In genomic region chr11:33802414-33802950, GRCh38 we compare ENCODE assay signal across 8 cellular contexts. TPM values are rescaled to one million over a fixed set of nuclear protein-coding genes. Genes with fewer than 3 reads are reported as not detected.
DNase-seq lines count a peak whose midpoint lies in the region; ATAC-seq and TF ChIP-seq lines count a peak whose summit lies in the region.

No MANE protein-coding gene starts in this region.

- WGBS in heart right ventricle, 2 donors: 1% methylated on average over 12 of the region's 12 CpGs

- peak overlapping the region; percentile 96 for H2AFZ ChIP-seq in ACC112 (ENCODE audit: low read length, unreplicated experiment)

- H3K4me3 ChIP-seq in ACC112 (ENCODE audit: low read depth, low read length) (peak overlapping the region; percentile 72), adipocyte (ENCODE audit: low read length) (peak overlapping the region; percentile 71), heart right ventricle (peak overlapping the region in 8 of 10 donors; percentile 24 to 50 (median 34))

- H3K27me3 ChIP-seq in ACC112 (ENCODE audit: insufficient read depth, low read length): peaks cover 9% of the 10 kb centered on the region
- peaks cover 17% of the 10 kb centered on the region for H3K27me3 ChIP-seq in adipocyte (replicated peaks; ENCODE audit: control insufficient read depth, insufficient read depth, low read length)
- H3K27me3 ChIP-seq in heart right ventricle: peaks cover 4 to 61% (median 50%) of the 10 kb centered on the region in 7 donors

- H3K9ac ChIP-seq in adipocyte (ENCODE audit: low read length): no peak overlapping the region

- intact Hi-C loops in heart right ventricle (cut with DNase I): no loop called here

- H3K4me1 ChIP-seq in ACC112 (ENCODE audit: control insufficient read depth, insufficient read depth, low read length, unreplicated experiment) (no peaks in the 10 kb centered on the region), adipocyte (ENCODE audit: control insufficient read depth, insufficient read depth, low read length) (peaks cover 6% of the 10 kb centered on the region), heart right ventricle (peaks cover 0 to 15% (median 8%) of the 10 kb centered on the region in 9 donors)

- H3K36me3 ChIP-seq in ACC112 (ENCODE audit: insufficient read depth, low read length): no peaks in the 10 kb centered on the region
- H3K36me3 ChIP-seq in adipocyte (ENCODE audit: control insufficient read depth, insufficient read depth, low read length, severe bottlenecking): no peaks in the 10 kb centered on the region
- no peaks in the 10 kb centered on the region for H3K36me3 ChIP-seq in heart right ventricle

- peak; percentile 96 for DNase-seq in NCI-H2171 treated with DMSO at 0.1 percent for 48 hours (lab: John Stamatoyannopoulos, UW)
- DNase-seq in adipocyte (ENCODE audit: low read depth): peak; percentile 79
- peak; percentile 25 to 46 for DNase-seq in heart right ventricle
- DNase-seq in pons (ENCODE audit: low spot score): peak; percentile 23
- no peak for DNase-seq in erythroblast (lab: John Stamatoyannopoulos, UW)

- H3K79me2 ChIP-seq in ACC112 (ENCODE audit: control insufficient read depth, insufficient read depth, low read length, unreplicated experiment): no peaks in the 10 kb centered on the region

- H3K27ac ChIP-seq in ACC112 (ENCODE audit: low read depth, low read length) (no peak overlapping the region), heart right ventricle (no peak overlapping the region)

- no peaks in the 10 kb centered on the region for H3K9me3 ChIP-seq in adipocyte (ENCODE audit: control insufficient read depth, low read length)
- no peaks in the 10 kb centered on the region for H3K9me3 ChIP-seq in heart right ventricle

- ATAC-seq in GM19463 (IDR thresholded peaks at IDR 0.05; ENCODE audit: unreplicated experiment) (peak; percentile 70), heart right ventricle (peak; percentile 81 to 93 (median 90)), GM21737 (IDR thresholded peaks at IDR 0.05; ENCODE audit: unreplicated experiment) (no peak)

- no peak for TF ChIP-seq CTCF in heart right ventricle (IDR thresholded peaks at IDR 0.05)

- no peak for TF ChIP-seq POLR2A in erythroblast (IDR thresholded peaks at IDR 0.05; ENCODE audit: low read length)

RNA-seq across cellular contexts. Expression of gene FBXO3, which starts 28.2 kb away (rescaled TPM):
- 10 to 100 TPM; 43.4 to 72.5 (median 59.5) TPM for total RNA-seq in heart right ventricle
- 10 to 100 TPM; 21.9 to 31.2 TPM for polyA plus RNA-seq in heart right ventricle

Comparison
In these comparisons a context has a peak if more than half of its experiments do, and no peak if none do; other contexts are left out.
1. DNase-seq: peak in NCI-H2171 treated with DMSO at 0.1 percent for 48 hours (single experiment), adipocyte (single experiment), heart right ventricle (2 of 2) and pons (single experiment); none in erythroblast (0 of 2).
2. Peak in every context shown above with its lines, with median percentiles within 50 percentile points of each other: H3K4me3 ChIP-seq.